10 cellular contexts compared by ENCODE assay signal in the genomic region with DNA sequence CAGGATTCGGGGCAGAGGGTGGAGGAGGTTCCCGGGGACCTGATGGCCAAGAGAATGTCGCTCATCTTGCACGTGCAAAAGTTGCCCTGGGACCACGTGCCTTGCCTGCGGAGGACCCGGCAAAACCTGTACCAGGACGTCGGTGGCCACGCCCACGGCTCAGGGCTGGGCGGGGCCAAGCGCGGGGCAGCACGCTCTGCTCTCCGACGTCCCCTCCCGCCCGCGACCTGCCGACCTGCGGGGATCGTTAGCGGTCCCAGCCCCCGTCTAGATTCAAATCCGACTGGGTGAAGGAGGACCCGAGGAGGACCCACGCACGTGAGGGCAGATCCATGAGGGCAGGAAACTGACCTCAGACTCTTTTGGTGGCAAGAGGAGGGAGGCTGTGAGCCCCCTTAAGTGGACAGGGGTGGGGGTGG. TPM values are rescaled to one million over a fixed set of nuclear protein-coding genes. Genes with fewer than 3 reads are reported as not detected.
DNase-seq lines count a peak whose midpoint lies in the region; ATAC-seq lines count a peak whose summit lies in the region.
"Had no signal": no experiment of that assay in that cellular context is flagged by ENCODE, and none has a peak within 500 bp of the region (broad histone marks: within the 10 kb centered on the region; RNA-seq: fewer than 3 reads in every experiment).

A gene with protein sequence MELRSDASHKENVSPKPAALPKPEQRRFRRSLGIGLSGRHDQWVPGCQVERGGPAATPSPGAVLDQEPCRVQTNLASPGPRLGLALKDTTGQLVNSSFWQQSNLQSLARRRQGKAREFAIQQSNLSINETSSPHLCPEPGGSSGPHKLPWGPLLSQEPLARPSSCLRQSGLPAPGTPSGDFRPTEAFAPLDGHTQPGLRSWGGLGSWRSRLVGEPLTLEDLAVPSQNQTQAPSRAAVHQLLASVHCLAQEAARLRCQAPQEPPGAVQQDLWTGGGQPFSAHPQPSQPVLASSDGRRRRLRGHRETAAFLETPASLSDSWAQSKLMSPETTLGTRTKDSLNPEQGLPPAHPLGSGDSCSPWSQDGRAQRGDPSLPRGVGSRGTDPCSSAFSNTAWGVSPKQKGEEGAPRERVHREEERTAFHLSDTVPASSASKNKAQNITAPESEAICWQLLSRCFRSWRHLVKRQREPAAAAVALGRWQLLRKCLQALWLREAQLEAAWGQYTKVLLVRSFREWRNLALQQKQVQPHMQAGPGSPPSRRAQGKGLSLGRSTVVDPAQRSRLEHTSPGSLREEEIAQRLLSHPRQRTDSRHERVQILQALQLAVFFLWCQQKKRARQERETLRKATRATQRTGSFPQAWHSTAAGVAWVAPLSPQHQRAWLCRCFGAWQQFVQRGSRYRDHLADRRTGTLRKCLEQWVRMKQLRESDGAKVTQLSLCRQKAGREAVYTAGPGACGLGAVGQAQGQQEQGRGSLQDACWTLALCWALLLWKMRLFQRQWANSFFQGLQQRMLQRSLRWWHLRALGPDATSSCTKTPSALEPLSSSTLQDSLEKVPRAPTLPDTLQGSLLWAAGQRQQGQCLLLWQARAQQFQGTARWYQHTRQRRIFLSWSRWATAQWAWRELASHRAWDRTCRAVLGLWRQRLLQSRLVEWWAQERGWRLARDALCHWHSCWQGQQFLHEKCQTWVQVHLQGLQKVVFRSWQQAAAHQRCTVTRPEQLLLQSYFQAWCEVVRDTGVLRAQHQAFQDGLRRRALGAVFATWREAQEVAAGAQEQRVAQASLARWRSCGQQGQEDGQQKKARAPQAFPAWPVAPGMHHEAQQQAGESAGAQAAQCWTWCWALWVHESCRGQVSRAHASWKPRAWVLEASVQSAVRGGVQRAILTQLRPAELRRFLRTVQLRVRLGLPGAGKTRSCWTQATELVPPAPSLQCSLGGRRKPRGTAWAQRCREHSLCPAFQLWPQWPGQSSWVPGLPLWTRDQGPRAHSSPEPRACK (N-terminal part only) (plus strand): TSS at position 206 of the 419 bp plus-strand sequence. CDS start 2,208 bp downstream, outside the sequence.

- no peak within 1 kb of the TSS for H3K27ac ChIP-seq in iPS-20b (ENCODE audit: low read length)

- H3K27me3 ChIP-seq in iPS-20b (ENCODE audit: insufficient read depth, low read length), result peaks cover 46% of the 10 kb centered on the region

- peak; percentile 81 for ATAC-seq in activated CD8-positive, alpha-beta memory T cell treated with anti-CD3 and anti-CD28 coated beads, Interleukin-2, amount 10 ng/mL, durations not matched to agents 7 days and 5 days
- ATAC-seq in GM18858 (IDR thresholded peaks at IDR 0.05; ENCODE audit: unreplicated experiment), result no peak

- DNase-seq in NCI-H526 (lab: John Stamatoyannopoulos, UW) (peak; percentile 7 to 40), NCI-H526 treated with DMSO at 0.1 percent for 48 hours (lab: John Stamatoyannopoulos, UW) (no peak), OCI-M1 (lab: John Stamatoyannopoulos, UW) (no peak), middle frontal gyrus (ENCODE audit: extremely low spot score, low spot score) (no peak)
- no peak for DNase-seq in activated CD8-positive, alpha-beta memory T cell treated with anti-CD3 and anti-CD28 coated beads, Interleukin-2, amount 10 ng/mL, durations not matched to agents 7 days and 5 days
- peak; percentile 52 for DNase-seq in stimulated activated CD8-positive, alpha-beta memory T cell treated with anti-CD3 and anti-CD28 coated beads, Interleukin-4, amount 100 ng/mL, for 48 hours
- DNase-seq: NCI-H2029 had no signal

- no peaks in the 10 kb centered on the region for H3K4me1 ChIP-seq in iPS-20b (ENCODE audit: insufficient read depth, low read length)

- CTCF ChIA-PET in activated CD8-positive, alpha-beta memory T cell treated with anti-CD3 and anti-CD28 coated beads, Interleukin-2, amount 10 ng/mL, durations not matched to agents 7 days and 5 days (lab: Charles Lee), result no interaction called here

- peak within 1 kb of the TSS; percentile 30; the same call in 1 of the 2 replicates for H3K4me3 ChIP-seq in iPS-20b (ENCODE audit: low read length)

- no peak within 1 kb of the TSS for H3K4me3 Mint-ChIP-seq in activated CD8-positive, alpha-beta memory T cell treated with anti-CD3 and anti-CD28 coated beads, Interleukin-2, amount 10 ng/mL, durations not matched to agents 7 days and 5 days

- no peaks in the 10 kb centered on the region for H3K9me3 ChIP-seq in iPS-20b (ENCODE audit: insufficient read depth, low read depth, low read length)

- no peak within 1 kb of the TSS for H3K9ac ChIP-seq in iPS-20b (ENCODE audit: low read depth, low read length)

- H3K27me3 Mint-ChIP-seq in activated CD8-positive, alpha-beta memory T cell treated with anti-CD3 and anti-CD28 coated beads, Interleukin-2, amount 10 ng/mL, durations not matched to agents 7 days and 5 days, result peaks cover 36% of the 10 kb centered on the region

- H3K4me1 Mint-ChIP-seq in activated CD8-positive, alpha-beta memory T cell treated with anti-CD3 and anti-CD28 coated beads, Interleukin-2, amount 10 ng/mL, durations not matched to agents 7 days and 5 days, result peaks cover 9% of the 10 kb centered on the region

- H3K36me3 ChIP-seq in iPS-20b (ENCODE audit: insufficient read depth, low read depth, low read length), result no peaks in the 10 kb centered on the region

- H3K36me3 Mint-ChIP-seq in activated CD8-positive, alpha-beta memory T cell treated with anti-CD3 and anti-CD28 coated beads, Interleukin-2, amount 10 ng/mL, durations not matched to agents 7 days and 5 days, result no peaks in the 10 kb centered on the region

- no peak within 1 kb of the TSS for H3K27ac Mint-ChIP-seq in activated CD8-positive, alpha-beta memory T cell treated with anti-CD3 and anti-CD28 coated beads, Interleukin-2, amount 10 ng/mL, durations not matched to agents 7 days and 5 days

- H3K9me3 Mint-ChIP-seq in activated CD8-positive, alpha-beta memory T cell treated with anti-CD3 and anti-CD28 coated beads, Interleukin-2, amount 10 ng/mL, durations not matched to agents 7 days and 5 days (ENCODE audit: low read depth), result no peaks in the 10 kb centered on the region

RNA-seq across cellular contexts. Expression of the gene that starts here (rescaled TPM):
- total RNA-seq in activated CD8-positive, alpha-beta memory T cell treated with anti-CD3 and anti-CD28 coated beads, Interleukin-2, amount 10 ng/mL, durations not matched to agents 7 days and 5 days, result not detected
- total RNA-seq: liver had no signal

Comparison
In these comparisons a context has a peak if more than half of its experiments do, and no peak if none do; other contexts are left out.
1. DNase-seq: peak in NCI-H526 (2 of 2) and stimulated activated CD8-positive, alpha-beta memory T cell treated with anti-CD3 and anti-CD28 coated beads, Interleukin-4, amount 100 ng/mL, for 48 hours (single experiment); none in NCI-H526 treated with DMSO at 0.1 percent for 48 hours (single experiment), activated CD8-positive, alpha-beta memory T cell treated with anti-CD3 and anti-CD28 coated beads, Interleukin-2, amount 10 ng/mL, durations not matched to agents 7 days and 5 days (single experiment), OCI-M1 (single experiment) and middle frontal gyrus (single experiment).
2. Peak in ATAC-seq in activated CD8-positive, alpha-beta memory T cell treated with anti-CD3 and anti-CD28 coated beads, Interleukin-2, amount 10 ng/mL, durations not matched to agents 7 days and 5 days; RNA of the gene not detected or under 1 TPM.